ENCODE assay signal across 14 cellular contexts in the genomic region with DNA sequence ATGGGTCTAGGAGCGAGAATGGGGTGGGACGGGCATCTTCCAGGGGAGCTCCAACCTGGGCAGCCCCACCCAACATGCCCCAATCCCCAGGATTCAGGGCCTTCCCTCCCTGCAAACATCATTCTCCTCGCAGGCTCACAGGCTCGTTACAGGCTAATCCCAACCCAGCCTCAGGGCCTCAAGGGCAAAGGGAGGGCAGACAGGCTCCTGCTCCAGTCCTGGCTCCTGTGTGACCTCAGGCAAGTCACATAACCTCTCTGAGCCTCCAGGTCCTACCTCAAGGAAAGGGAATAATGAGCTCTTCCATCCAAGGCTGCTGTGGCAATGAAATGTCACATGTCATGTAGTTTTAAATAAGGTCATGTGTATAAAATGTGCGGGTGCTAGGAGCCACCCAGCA.
"Had no signal": no experiment of that assay in that cellular context is flagged by ENCODE, and none has a peak within 500 bp of the region (broad histone marks: within the 10 kb centered on the region; RNA-seq: fewer than 3 reads in every experiment).

No MANE protein-coding gene starts in this region.

- H3K27ac Mint-ChIP-seq: activated B cell treated with CpG ODN at 0.5 μM for 24 hours; activated T-helper 2 cell treated with anti-CD3 and anti-CD28 coated beads, Interferon-gamma antibody, Interleukin-2, Interleukin-4, amounts not matched to agents 10 μg/mL and 5 μg/mL and 100 μg/mL, durations not matched to agents 14 hours and 24 hours and 36 hours had no signal

- FAIRE-seq: kidney, small intestine had no signal

- H3K9me3 Mint-ChIP-seq: activated B cell treated with CpG ODN at 0.5 μM for 24 hours; activated naive CD4-positive, alpha-beta T cell treated with anti-CD3 and anti-CD28 coated beads, Interleukin-2, amount 10 ng/mL, durations not matched to agents 7 days and 5 days; activated T-helper 2 cell treated with anti-CD3 and anti-CD28 coated beads, Interferon-gamma antibody, Interleukin-2, Interleukin-4, amounts not matched to agents 10 μg/mL and 5 μg/mL and 100 μg/mL, durations not matched to agents 14 hours and 24 hours and 36 hours; T-helper 1 cell treated with Interleukin-12 subunit alpha and Interleukin-12 subunit beta and Interleukin-4 antibody, amounts not matched to agents 30 μg/mL and 1 μg/mL, for 36 hours had no signal

- H3K36me3 ChIP-seq: colonic mucosa, left lung, prostate gland, transverse colon had no signal

- H3K27ac ChIP-seq: colonic mucosa, foreskin keratinocyte, left lung, prostate gland, transverse colon had no signal

- H3K4me3 ChIP-seq: colonic mucosa, left lung, mucosa of descending colon, prostate gland, transverse colon had no signal

- H3K4me3 Mint-ChIP-seq: activated B cell treated with CpG ODN at 0.5 μM for 24 hours; activated naive CD4-positive, alpha-beta T cell treated with anti-CD3 and anti-CD28 coated beads, Interleukin-2, amount 10 ng/mL, durations not matched to agents 7 days and 5 days; T-helper 1 cell treated with Interleukin-12 subunit alpha and Interleukin-12 subunit beta and Interleukin-4 antibody, amounts not matched to agents 30 μg/mL and 1 μg/mL, for 36 hours had no signal

- H3K27me3 ChIP-seq: colonic mucosa had no signal

- H3K9me3 ChIP-seq: colonic mucosa, left lung, mucosa of descending colon, prostate gland, transverse colon had no signal

- DNase-seq: foreskin keratinocyte, mammary epithelial cell had no signal

- H3K36me3 Mint-ChIP-seq: activated naive CD4-positive, alpha-beta T cell treated with anti-CD3 and anti-CD28 coated beads, Interleukin-2, amount 10 ng/mL, durations not matched to agents 7 days and 5 days; naive thymus-derived CD4-positive, alpha-beta T cell had no signal

- H3K4me1 ChIP-seq: colonic mucosa, foreskin keratinocyte, left lung, prostate gland had no signal
